12 cellular contexts compared by ENCODE assay signal in the genomic region with DNA sequence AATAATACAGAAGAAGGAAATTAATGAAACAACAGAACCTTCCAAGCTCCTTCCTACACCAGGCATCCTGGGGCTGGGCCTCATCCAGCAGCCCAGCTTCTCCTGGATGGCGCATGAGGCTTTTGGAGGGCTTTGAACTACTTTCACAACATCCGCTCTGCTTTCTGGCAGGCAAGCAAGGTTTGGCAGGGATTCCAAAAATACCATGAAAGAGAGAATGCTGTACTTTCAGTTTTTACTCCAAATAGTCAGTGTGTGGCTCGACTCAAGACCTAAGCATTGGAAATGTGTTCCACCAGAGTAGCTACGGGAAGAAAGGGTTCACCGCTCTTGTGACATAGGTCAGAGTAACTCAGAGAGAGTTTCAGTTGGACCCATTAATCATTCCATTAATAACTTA.
DNase-seq lines count a peak whose midpoint lies in the region; ATAC-seq and FAIRE-seq lines count a peak whose summit lies in the region.
"Had no signal": no experiment of that assay in that cellular context is flagged by ENCODE, and none has a peak within 500 bp of the region (broad histone marks: within the 10 kb centered on the region; RNA-seq: fewer than 3 reads in every experiment).

No MANE protein-coding gene starts in this region.

- H3K4me3 Mint-ChIP-seq in naive thymus-derived CD4-positive, alpha-beta T cell, result peak overlapping the region in 7 of 10 donors; percentile 40 to 75 (median 72)
- H3K4me3 Mint-ChIP-seq: memory B cell had no signal

- no peaks in the 10 kb centered on the region for H3K9me3 ChIP-seq in naive thymus-derived CD4-positive, alpha-beta T cell (ENCODE audit: control insufficient read depth in 2 of 3, low read length in 3 of 3)

- peak overlapping the region in 5 of 9 donors; percentile 71 to 92 (median 88) for H3K27ac Mint-ChIP-seq in naive thymus-derived CD4-positive, alpha-beta T cell
- H3K27ac Mint-ChIP-seq: memory B cell had no signal

- H3K36me3 ChIP-seq in naive thymus-derived CD4-positive, alpha-beta T cell (ENCODE audit: control insufficient read depth in 2 of 3, insufficient read depth in 3 of 3, low read length in 3 of 3), result peaks cover 7 to 43% (median 7%) of the 10 kb centered on the region in 3 experiments

- DNase-seq in AG08396 (ENCODE audit: low spot score) (peak; percentile 71), HCEC 1CT (peak; percentile 22), HTR-8/SVneo (ENCODE audit: insufficient read length, low spot score) (no peak), NK-92 (lab: John Stamatoyannopoulos, UW; ENCODE audit: unreplicated experiment) (no peak)
- DNase-seq in naive thymus-derived CD4-positive, alpha-beta T cell, result peak in 6 of 9 donors; percentile 33 to 54 (median 44)
- DNase-seq in stimulated activated naive CD8-positive, alpha-beta T cell treated with anti-CD3 and anti-CD28 coated beads, Interleukin-15, Interleukin-2, amounts not matched to agents 100 U/mL and 50 U/mL, for 24 hours, result no peak
- DNase-seq: DND-41, H7, MM.1S had no signal

- no peak overlapping the region for H3K4me3 ChIP-seq in naive thymus-derived CD4-positive, alpha-beta T cell (ENCODE audit: low read length)

- POLR2A ChIA-PET in naive thymus-derived CD4-positive, alpha-beta T cell (lab: Charles Lee), result interaction anchor here (0.9 to 3.0 kb wide), 5 partner anchors 17 to 112 kb away, joined by 3 to 12 read pairs (median 5); no protein-coding TSS in a partner anchor

- H3K9me3 Mint-ChIP-seq in naive thymus-derived CD4-positive, alpha-beta T cell, result peaks cover 0 to 3% (median 0%) of the 10 kb centered on the region in 11 donors

- no peak for ATAC-seq in naive thymus-derived CD4-positive, alpha-beta T cell
- no peak for ATAC-seq in stimulated activated naive CD8-positive, alpha-beta T cell treated with anti-CD3 and anti-CD28 coated beads, Interleukin-15, Interleukin-2, amounts not matched to agents 100 U/mL and 50 U/mL, for 24 hours
- no peak for ATAC-seq in HG03457 (IDR thresholded peaks at IDR 0.05; ENCODE audit: unreplicated experiment)

- CTCF ChIA-PET in naive thymus-derived CD4-positive, alpha-beta T cell (lab: Charles Lee), result interaction anchor here (0.6 to 14.7 kb wide), 5 partner anchors 10 to 642 kb away, joined by 3 to 186 read pairs (median 6); no protein-coding TSS in a partner anchor

- H3K27me3 Mint-ChIP-seq in naive thymus-derived CD4-positive, alpha-beta T cell, result peaks cover 0 to 2% (median 0%) of the 10 kb centered on the region in 5 donors

- H3K4me1 ChIP-seq in naive thymus-derived CD4-positive, alpha-beta T cell (ENCODE audit: control insufficient read depth in 2 of 2, insufficient read depth in 2 of 2, low read length in 2 of 2), result peaks cover 0 to 36% of the 10 kb centered on the region in 2 donors

- H3K27ac ChIP-seq in naive thymus-derived CD4-positive, alpha-beta T cell (ENCODE audit: low read depth, low read length), result peak overlapping the region; percentile 35

- peaks cover 9 to 59% (median 32%) of the 10 kb centered on the region in 7 donors for H3K4me1 Mint-ChIP-seq in naive thymus-derived CD4-positive, alpha-beta T cell
- H3K4me1 Mint-ChIP-seq: memory B cell had no signal

- H3K36me3 Mint-ChIP-seq in naive thymus-derived CD4-positive, alpha-beta T cell, result peaks cover 9 to 50% (median 38%) of the 10 kb centered on the region in 5 donors

- FAIRE-seq in endometrium (lab: Jason Lieb, UNC), result peak; percentile 54
- no peak for FAIRE-seq in HTR-8/SVneo (lab: Jason Lieb, UNC)

- intact Hi-C loops in naive thymus-derived CD4-positive, alpha-beta T cell (cut with micrococcal nuclease), result loop anchor here in 1 of 2 donors (2.0 kb wide), 1 partner anchor 54 kb away; no protein-coding TSS in a partner anchor

- no peaks in the 10 kb centered on the region for H3K27me3 ChIP-seq in naive thymus-derived CD4-positive, alpha-beta T cell (ENCODE audit: control insufficient read depth in 2 of 2, insufficient read depth in 2 of 2, low read length in 2 of 2)

Comparison
In these comparisons a context has a peak if more than half of its experiments do, and no peak if none do; other contexts are left out.
1. DNase-seq: peak in AG08396 (single experiment), HCEC 1CT (single experiment) and naive thymus-derived CD4-positive, alpha-beta T cell (6 of 9); none in stimulated activated naive CD8-positive, alpha-beta T cell treated with anti-CD3 and anti-CD28 coated beads, Interleukin-15, Interleukin-2, amounts not matched to agents 100 U/mL and 50 U/mL, for 24 hours (single experiment), HTR-8/SVneo (single experiment) and NK-92 (single experiment).